Comparison of ENCODE assay signal across 24 cellular contexts in genomic region chrX:24097741-24098140, GRCh38.
"Had no signal": no experiment of that assay in that cellular context is flagged by ENCODE, and none has a peak within 500 bp of the region (broad histone marks: within the 10 kb centered on the region; RNA-seq: fewer than 3 reads in every experiment).

No MANE protein-coding gene starts in this region.

- DNase-seq: activated B cell treated with CpG ODN at 0.5 μM for 24 hours; activated CD4-positive, alpha-beta T cell treated with anti-CD3 and anti-CD28 coated beads for 36 hours; activated CD4-positive, alpha-beta T cell treated with anti-CD3 and anti-CD28 coated beads, Interleukin-2, amount 50 U/mL, for 4 hours; activated CD8-positive, alpha-beta memory T cell treated with anti-CD3 and anti-CD28 coated beads for 24 hours; activated CD8-positive, alpha-beta memory T cell treated with anti-CD3 and anti-CD28 coated beads, Interleukin-2, amount 50 U/mL, for 4 hours; activated naive CD4-positive, alpha-beta T cell treated with anti-CD3 and anti-CD28 coated beads for 36 hours; activated naive CD8-positive, alpha-beta T cell treated with anti-CD3 and anti-CD28 coated beads, Interleukin-2, amount 10 ng/mL, durations not matched to agents 7 days and 5 days; activated T-cell treated with anti-CD3 and anti-CD28 coated beads, Interleukin-2, amount 50 U/mL, for 4 hours; effector CD4-positive, alpha-beta T cell; foreskin fibroblast; kidney; lower lobe of right lung; mesendoderm; naive thymus-derived CD4-positive, alpha-beta T cell; posterior cingulate gyrus; right lobe of liver; small intestine; stimulated activated CD4-positive, alpha-beta T cell treated with anti-CD3 and anti-CD28 coated beads, Interleukin-2, amount 100 ng/mL, for 24 hours; stomach; T-helper 9 cell; transverse colon; uterus had no signal

- H3K27ac ChIP-seq: lower lobe of right lung, right lobe of liver, stomach, suprapubic skin, transverse colon, uterus had no signal

- H3K9me3 ChIP-seq: lower lobe of right lung, right lobe of liver, stomach, suprapubic skin, transverse colon, uterus had no signal

- H3K4me3 ChIP-seq: lower lobe of right lung, right lobe of liver, stomach, suprapubic skin, transverse colon, uterus had no signal

- H3K27me3 ChIP-seq: right lobe of liver, stomach, suprapubic skin, transverse colon, uterus had no signal

- H3K36me3 ChIP-seq: lower lobe of right lung, right lobe of liver, stomach, suprapubic skin, transverse colon, uterus had no signal

- H3K4me1 ChIP-seq: lower lobe of right lung, right lobe of liver, stomach, suprapubic skin, transverse colon, uterus had no signal

- ATAC-seq: activated CD4-positive, alpha-beta T cell treated with anti-CD3 and anti-CD28 coated beads for 36 hours; activated T-cell treated with anti-CD3 and anti-CD28 coated beads, Interleukin-2, amount 50 U/mL, for 4 hours; lower lobe of right lung; naive thymus-derived CD4-positive, alpha-beta T cell; right lobe of liver; stimulated activated effector memory CD8-positive, alpha-beta T cell treated with anti-CD3 and anti-CD28 coated beads, Interleukin-12 subunit alpha, Interleukin-12 subunit beta, amount 100 ng/mL, for 72 hours had no signal
